Comparison of ENCODE assay signal across 11 cellular contexts in genomic region chr4:115121351-115122043, GRCh38.
"Had no signal": no experiment of that assay in that cellular context is flagged by ENCODE, and none has a peak within 500 bp of the region (broad histone marks: within the 10 kb centered on the region; RNA-seq: fewer than 3 reads in every experiment).

No MANE protein-coding gene starts in this region.

- ATAC-seq: esophagus mucosa; stimulated activated naive CD8-positive, alpha-beta T cell treated with anti-CD3 and anti-CD28 coated beads, Interleukin-15, amount 100 ng/mL, for 72 hours had no signal

- DNase-seq: activated CD4-positive, alpha-beta T cell treated with anti-CD3 and anti-CD28 coated beads, Interleukin-2, amount 10 ng/mL, durations not matched to agents 7 days and 5 days; activated CD8-positive, alpha-beta memory T cell treated with anti-CD3 and anti-CD28 coated beads for 24 hours; activated gamma-delta T cell treated with Interleukin-2 at 50 U/mL for 16 hours; amniotic stem cell; central memory CD4-positive, alpha-beta T cell; islet precursor cell; midbrain; sigmoid colon; spleen; stimulated activated naive CD8-positive, alpha-beta T cell treated with anti-CD3 and anti-CD28 coated beads, Interleukin-15, amount 100 ng/mL, for 72 hours had no signal
